27 cellular contexts compared by ENCODE assay signal in genomic region chr6:29909995-29910394, GRCh38. TPM values are rescaled to one million over a fixed set of nuclear protein-coding genes. Genes with fewer than 3 reads are reported as not detected.
DNase-seq lines count a peak whose midpoint lies in the region; ATAC-seq, FAIRE-seq and TF ChIP-seq lines count a peak whose summit lies in the region.
"Had no signal": no experiment of that assay in that cellular context is flagged by ENCODE, and none has a peak within 500 bp of the region (broad histone marks: within the 10 kb centered on the region; RNA-seq: fewer than 3 reads in every experiment).

No MANE protein-coding gene starts in this region.

- H3K9me3 ChIP-seq in A549 = no peaks in the 10 kb centered on the region
- H3K9me3 ChIP-seq: neutrophil, prostate gland had no signal

- H3K27me3 Mint-ChIP-seq in activated T-helper 17 cell treated with anti-CD3 and anti-CD28 coated beads, Interleukin-2, amount 50 U/mL, for 72 hours = no peaks in the 10 kb centered on the region
- H3K27me3 Mint-ChIP-seq in osteocyte (ENCODE audit: unreplicated experiment) = peaks cover 54% of the 10 kb centered on the region

- POLR2A ChIA-PET in A549 (lab: Yijun Ruan, JAX) = no interaction called here

- no peak for TF ChIP-seq EP300 in A549 (IDR thresholded peaks at IDR 0.05)

- H3K4me1 Mint-ChIP-seq in activated T-helper 17 cell treated with anti-CD3 and anti-CD28 coated beads, Interleukin-2, amount 50 U/mL, for 72 hours = peaks cover 4% of the 10 kb centered on the region
- no peaks in the 10 kb centered on the region for H3K4me1 Mint-ChIP-seq in osteocyte (ENCODE audit: unreplicated experiment)

- WGBS in A549 (ENCODE audit: missing lambda C conversion rate) = 0% methylated on average over 1 of the region's 1 CpG

- H3K4me1 ChIP-seq in A549 = peaks cover 6% of the 10 kb centered on the region; the same call in 1 of the 3 replicates
- H3K4me1 ChIP-seq: prostate gland had no signal

- peak overlapping the region; percentile 17 for H3K4me3 Mint-ChIP-seq in activated T-helper 17 cell treated with anti-CD3 and anti-CD28 coated beads, Interleukin-2, amount 50 U/mL, for 72 hours
- H3K4me3 Mint-ChIP-seq in osteocyte (ENCODE audit: unreplicated experiment) = no peak overlapping the region
- H3K4me3 Mint-ChIP-seq: activated CD4-positive, alpha-beta memory T cell treated with anti-CD3 and anti-CD28 coated beads for 36 hours; CD4-positive, alpha-beta T cell; dendritic cell treated with granulocyte-macrophage colony-stimulating factor and Interleukin-4, amounts not matched to agents 40 ng/mL and 50 ng/mL, for 4 days; memory B cell had no signal

- ATAC-seq in A549 = peak in 1 of 2 experiments; percentile 49; a peak in 1 of 6 replicates
- peak; percentile 76 for ATAC-seq in activated T-helper 17 cell treated with anti-CD3 and anti-CD28 coated beads, Interleukin-2, amount 50 U/mL, for 72 hours (replicated peaks)

- TF ChIP-seq RAD21 in A549 (conservative IDR thresholded peaks at IDR 0.05 in 1 of 2, IDR thresholded peaks at IDR 0.05 in 1 of 2) = no peak

- no peak overlapping the region for H3K4me2 ChIP-seq in A549
- H3K4me2 ChIP-seq: PC-9 had no signal

- FAIRE-seq in A549 (lab: Jason Lieb, UNC) = no peak
- FAIRE-seq in D721Med (lab: Jason Lieb, UNC) = no peak
- FAIRE-seq: GM18507, H54 had no signal

- no peaks in the 10 kb centered on the region for H3K36me3 Mint-ChIP-seq in activated T-helper 17 cell treated with anti-CD3 and anti-CD28 coated beads, Interleukin-2, amount 50 U/mL, for 72 hours (ENCODE audit: low read depth)
- H3K36me3 Mint-ChIP-seq in osteocyte (ENCODE audit: unreplicated experiment) = no peaks in the 10 kb centered on the region
- H3K36me3 Mint-ChIP-seq: activated CD4-positive, alpha-beta memory T cell treated with anti-CD3 and anti-CD28 coated beads for 36 hours had no signal

- CTCF ChIA-PET in A549 (lab: Yijun Ruan, JAX) = no interaction called here

- H3K9me3 Mint-ChIP-seq in activated T-helper 17 cell treated with anti-CD3 and anti-CD28 coated beads, Interleukin-2, amount 50 U/mL, for 72 hours = no peaks in the 10 kb centered on the region
- H3K9me3 Mint-ChIP-seq in osteocyte (ENCODE audit: unreplicated experiment) = no peaks in the 10 kb centered on the region
- H3K9me3 Mint-ChIP-seq: activated CD4-positive, alpha-beta memory T cell treated with anti-CD3 and anti-CD28 coated beads for 36 hours; CD4-positive, alpha-beta T cell; dendritic cell treated with granulocyte-macrophage colony-stimulating factor and Interleukin-4, amounts not matched to agents 40 ng/mL and 50 ng/mL, for 4 days; memory B cell had no signal

- no peak overlapping the region for H3K4me3 ChIP-seq in A549
- H3K4me3 ChIP-seq: cardiac muscle cell, PC-9, prostate gland had no signal

- no peak overlapping the region for H3K27ac ChIP-seq in A549
- H3K27ac ChIP-seq: cardiac muscle cell, neutrophil, PC-9, prostate gland had no signal

- DNase-seq in A549 (ENCODE audit: low read depth in 1 of 2, low spot score in 1 of 2) (peak in 1 of 2 experiments; percentile 3), DMS53 (lab: John Stamatoyannopoulos, UW) (peak; percentile 59), hepatic stellate cell (ENCODE audit: low spot score) (peak; percentile 14), D721Med (ENCODE audit: insufficient read length, low spot score) (no peak), cerebellum (ENCODE audit: low spot score) (no peak), osteocyte (ENCODE audit: extremely low spot score, unreplicated experiment) (no peak)
- DNase-seq in stimulated activated CD4-positive, alpha-beta T cell treated with anti-CD3 and anti-CD28 coated beads, Interleukin-15, amount 100 ng/mL, for 24 hours = no peak
- DNase-seq: activated CD4-positive, alpha-beta memory T cell treated with anti-CD3 and anti-CD28 coated beads for 36 hours; activated gamma-delta T cell treated with Interleukin-2 at 50 U/mL for 16 hours; activated T-cell treated with anti-CD3 and anti-CD28 coated beads for 4 hours; amygdala; CD4-positive, alpha-beta T cell; GDM1; glutamatergic neuron; NCI-H2081; NCI-H446; PC-9; SHP77; stimulated activated CD8-positive, alpha-beta memory T cell treated with anti-CD3 and anti-CD28 coated beads, Interleukin-4, amount 100 ng/mL, for 48 hours had no signal

- H3K27ac Mint-ChIP-seq in activated T-helper 17 cell treated with anti-CD3 and anti-CD28 coated beads, Interleukin-2, amount 50 U/mL, for 72 hours = no peak overlapping the region
- no peak overlapping the region for H3K27ac Mint-ChIP-seq in osteocyte (ENCODE audit: unreplicated experiment)
- H3K27ac Mint-ChIP-seq: CD4-positive, alpha-beta T cell; dendritic cell treated with granulocyte-macrophage colony-stimulating factor and Interleukin-4, amounts not matched to agents 40 ng/mL and 50 ng/mL, for 4 days; memory B cell had no signal

- no peak for TF ChIP-seq POLR2A in A549 (IDR thresholded peaks at IDR 0.05; ENCODE audit: low read length)

- TF ChIP-seq CTCF in A549 (IDR thresholded peaks at IDR 0.05) (no peak), D721Med (IDR thresholded peaks at IDR 0.05; ENCODE audit: insufficient read depth, missing control alignments) (no peak), osteocyte (IDR thresholded peaks at IDR 0.05) (no peak)

TF ChIP-seq in A549, 52 proteins besides CTCF, POLR2A, EP300 and RAD21:
- no peak for TF ChIP-seq FOSL2 (IDR thresholded peaks at IDR 0.05)
- TF ChIP-seq FOSL2 (CRISPR knock-in tag; IDR thresholded peaks at IDR 0.05) = peak; percentile 19; the same call in 1 of the 2 replicates
- no peak for TF ChIP-seq CBX2 (IDR thresholded peaks at IDR 0.05; ENCODE audit: borderline replicate concordance, low read depth)

RNA-seq across cellular contexts. Expression of gene HLA-A, which starts 32.3 kb away (rescaled TPM):
- polyA plus RNA-seq in A549 (2011; rRNA removed) (78.8 and 86.5 TPM in 2 replicates), A549 (2017; fragmentation: RNase III; extraction: RNeasy Plus Mini Kit Qiagen cat#74134 plus additional on column Dnase treatment) (81.8 to 95.0 TPM (median 90.7 TPM) in 3 replicates)
- polyA plus RNA-seq in A549 (2012; cell fraction: cytosol; rRNA removed) = 93.3 and 97.8 TPM in 2 replicates
- 206 and 211 TPM in 2 replicates for polyA plus RNA-seq in A549 (2012; cell fraction: nucleus; rRNA removed)
- polyA minus RNA-seq in A549 (2011; rRNA and poly(A)+ RNA removed) = 49.3 and 51.5 TPM in 2 replicates
- total RNA-seq in activated T-helper 17 cell treated with anti-CD3 and anti-CD28 coated beads, Interleukin-2, amount 50 U/mL, for 72 hours = 1,000 to 10,000 TPM; 1,094 to 1,926 TPM
- total RNA-seq in cerebellum (38.9 TPM), osteocyte (293 and 316 TPM in 2 replicates)

Comparison
In these comparisons a context has a peak if more than half of its experiments do, and no peak if none do; other contexts are left out.
1. DNase-seq: peak in DMS53 (single experiment) and hepatic stellate cell (single experiment); none in D721Med (single experiment), cerebellum (single experiment), osteocyte (single experiment) and stimulated activated CD4-positive, alpha-beta T cell treated with anti-CD3 and anti-CD28 coated beads, Interleukin-15, amount 100 ng/mL, for 24 hours (single experiment).